ENCODE assay signal across 8 cellular contexts in the genomic region with DNA sequence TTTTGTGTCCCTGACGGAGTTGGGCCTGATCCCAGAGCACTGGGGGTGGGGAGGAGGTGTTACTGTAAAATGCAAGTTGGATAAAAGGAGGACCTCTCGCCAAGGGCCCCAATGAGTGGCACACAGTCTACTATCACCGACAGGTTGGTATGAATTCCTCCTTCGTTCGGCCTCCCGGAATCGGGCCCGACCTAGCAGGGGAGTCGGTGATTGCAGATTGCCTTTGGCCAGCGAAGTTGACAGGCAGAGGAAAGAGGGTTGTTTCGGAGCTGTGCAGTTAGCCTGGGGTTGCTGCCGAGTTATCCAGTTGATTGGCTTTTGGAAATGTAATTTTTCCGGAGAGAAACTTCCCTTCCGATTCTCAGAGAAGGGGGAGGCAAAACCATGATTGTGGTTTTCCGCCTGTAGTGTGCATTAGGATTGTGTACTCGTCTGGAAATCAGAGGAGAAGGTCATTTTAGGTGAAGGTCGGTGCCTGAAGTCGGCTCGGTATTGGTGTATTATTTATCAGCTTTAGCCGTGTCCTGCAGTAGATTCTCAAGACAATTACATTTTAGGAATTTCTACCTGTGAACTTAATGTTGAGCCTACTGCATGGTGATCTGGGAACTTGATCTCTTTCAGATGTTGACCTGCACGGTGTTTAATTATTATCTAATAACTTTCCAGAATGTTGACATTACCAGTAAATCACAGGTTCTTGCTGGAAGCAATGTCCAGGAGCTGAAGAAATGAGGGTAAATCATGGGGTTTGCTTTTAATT. TPM values are rescaled to one million over a fixed set of nuclear protein-coding genes. Genes with fewer than 3 reads are reported as not detected.
DNase-seq lines count a peak whose midpoint lies in the region; FAIRE-seq and TF ChIP-seq lines count a peak whose summit lies in the region.

No MANE protein-coding gene starts in this region.

- TF ChIP-seq CTCF in astrocyte (IDR thresholded peaks at IDR 0.05; ENCODE audit: insufficient read depth, low read depth, low read length) = no peak

- H3K9ac ChIP-seq in astrocyte (ENCODE audit: low read length) (peak overlapping the region; percentile 96), skeletal muscle tissue (ENCODE audit: low read depth in 1 of 3, low read length in 3 of 3) (peak overlapping the region; percentile 94 to 98 (median 95))

- DNase-seq in DMS79 treated with DMSO at 0.1 percent for 48 hours (lab: John Stamatoyannopoulos, UW) (peak; percentile 72), DMS79 (lab: John Stamatoyannopoulos, UW) (no peak), NCI-H69 (lab: John Stamatoyannopoulos, UW) (peak; percentile 68), astrocyte (ENCODE audit: low read depth) (no peak), urothelium cell line (ENCODE audit: low spot score) (no peak)
- DNase-seq in stimulated activated naive CD4-positive, alpha-beta T cell treated with Interleukin-2 at 50 U/mL for 16 hours (lab: John Stamatoyannopoulos, UW) = no peak

- H3K27ac ChIP-seq in astrocyte (ENCODE audit: low read depth, low read length) (peak overlapping the region; percentile 82), skeletal muscle tissue (ENCODE audit: low read depth, low read length) (peak overlapping the region; percentile 92)

- peak overlapping the region; percentile 84 for H3K27ac Mint-ChIP-seq in astrocyte (ENCODE audit: unreplicated experiment)

- H3K4me3 Mint-ChIP-seq in astrocyte (ENCODE audit: unreplicated experiment) = peak overlapping the region; percentile 93

- H3K4me1 ChIP-seq in astrocyte (ENCODE audit: insufficient read depth, low read length) (peaks cover 35% of the 10 kb centered on the region), skeletal muscle tissue (ENCODE audit: control insufficient read depth in 3 of 3, insufficient read depth in 3 of 3, low read length in 3 of 3) (peaks cover 10 to 39% (median 13%) of the 10 kb centered on the region in 3 donors)

- H4K20me1 ChIP-seq in astrocyte (ENCODE audit: insufficient read depth, low read length) = peaks cover 53% of the 10 kb centered on the region

- H3K27me3 Mint-ChIP-seq in astrocyte (ENCODE audit: low read depth, unreplicated experiment) = no peaks in the 10 kb centered on the region

- H3K36me3 ChIP-seq in astrocyte (ENCODE audit: insufficient read depth, low read length) = no peaks in the 10 kb centered on the region
- H3K36me3 ChIP-seq in skeletal muscle tissue (ENCODE audit: control insufficient read depth in 3 of 3, insufficient read depth in 3 of 3, low read length in 3 of 3) = peaks cover 0 to 4% (median 0%) of the 10 kb centered on the region in 3 donors

- H3K4me3 ChIP-seq in astrocyte (ENCODE audit: insufficient read depth, low read depth, low read length) (peak overlapping the region; percentile 92), iPS-18c (ENCODE audit: insufficient read depth, low read depth, low read length) (peak overlapping the region; percentile 88), skeletal muscle tissue (ENCODE audit: low read length in 3 of 3) (peak overlapping the region; percentile 80 to 97 (median 94))

- no peaks in the 10 kb centered on the region for H3K36me3 Mint-ChIP-seq in astrocyte (ENCODE audit: low read depth, unreplicated experiment)

- no peaks in the 10 kb centered on the region for H3K9me3 Mint-ChIP-seq in astrocyte (ENCODE audit: unreplicated experiment)

- peak overlapping the region; percentile 92 for H3K4me2 ChIP-seq in astrocyte (ENCODE audit: low read length)

- peaks cover 34% of the 10 kb centered on the region for H3K4me1 Mint-ChIP-seq in astrocyte (ENCODE audit: low read depth, unreplicated experiment)

- peak; percentile 5 for FAIRE-seq in astrocyte (lab: Jason Lieb, UNC)
- FAIRE-seq in urothelium cell line (lab: Jason Lieb, UNC) = no peak

- peaks cover 58% of the 10 kb centered on the region for H3K79me2 ChIP-seq in astrocyte (ENCODE audit: insufficient read depth, low read length)

- no peaks in the 10 kb centered on the region for H3K27me3 ChIP-seq in astrocyte (ENCODE audit: insufficient read depth, low read length)
- no peaks in the 10 kb centered on the region for H3K27me3 ChIP-seq in skeletal muscle tissue (ENCODE audit: control insufficient read depth in 3 of 3, insufficient read depth in 3 of 3, low read length in 3 of 3)

- H2AFZ ChIP-seq in astrocyte (ENCODE audit: low read depth, low read length) = peak overlapping the region; percentile 29

- H3K9me3 ChIP-seq in astrocyte (ENCODE audit: insufficient read depth, low read depth, low read length) = no peaks in the 10 kb centered on the region
- no peaks in the 10 kb centered on the region for H3K9me3 ChIP-seq in iPS-18c (ENCODE audit: control insufficient read depth, insufficient read depth, low read length)
- no peaks in the 10 kb centered on the region for H3K9me3 ChIP-seq in skeletal muscle tissue (ENCODE audit: control insufficient read depth in 3 of 3, low read length in 3 of 3)

RNA-seq across cellular contexts. Expression of a gene that starts 1.1 kb away (rescaled TPM):
- total RNA-seq in astrocyte = 78.0 and 83.1 TPM in 2 replicates
- total RNA-seq in skeletal muscle tissue = 59.5 TPM

RNA-seq across cellular contexts. Expression of a gene that starts 12.2 kb away (rescaled TPM):
- total RNA-seq in astrocyte (9.3 and 9.5 TPM in 2 replicates), skeletal muscle tissue (5.2 TPM)

Comparison
In these comparisons a context has a peak if more than half of its experiments do, and no peak if none do; other contexts are left out.
1. DNase-seq: peak in DMS79 treated with DMSO at 0.1 percent for 48 hours (single experiment) and NCI-H69 (single experiment); none in DMS79 (single experiment), astrocyte (single experiment), stimulated activated naive CD4-positive, alpha-beta T cell treated with Interleukin-2 at 50 U/mL for 16 hours (single experiment) and urothelium cell line (single experiment).
2. Peak in every context shown above with its lines, with median percentiles within 50 percentile points of each other: H3K4me3 ChIP-seq.